13 cellular contexts compared by ENCODE assay signal in genomic region chr16:30017937-30018336, GRCh38. TPM values are rescaled to one million over a fixed set of nuclear protein-coding genes. Genes with fewer than 3 reads are reported as not detected.
"Had no signal": no experiment of that assay in that cellular context is flagged by ENCODE, and none has a peak within 500 bp of the region (broad histone marks: within the 10 kb centered on the region; RNA-seq: fewer than 3 reads in every experiment).

No MANE protein-coding gene starts in this region.

RNA-seq across cellular contexts. Expression of gene C16orf92, which starts 5.1 kb away (rescaled TPM):
- total RNA-seq: stomach, subcutaneous adipose tissue, suprapubic skin, thoracic aorta, thyroid gland, tibial nerve, transverse colon, upper lobe of left lung, upper lobe of right lung, ureter, urinary bladder, uterus, vagina had no signal

RNA-seq across cellular contexts. Expression of gene TLCD3B, which starts 13.1 kb away (rescaled TPM):
- total RNA-seq: subcutaneous adipose tissue, thoracic aorta, tibial nerve, transverse colon, upper lobe of right lung, ureter had no signal
